ENCODE assay signal across 8 cellular contexts in the genomic region with DNA sequence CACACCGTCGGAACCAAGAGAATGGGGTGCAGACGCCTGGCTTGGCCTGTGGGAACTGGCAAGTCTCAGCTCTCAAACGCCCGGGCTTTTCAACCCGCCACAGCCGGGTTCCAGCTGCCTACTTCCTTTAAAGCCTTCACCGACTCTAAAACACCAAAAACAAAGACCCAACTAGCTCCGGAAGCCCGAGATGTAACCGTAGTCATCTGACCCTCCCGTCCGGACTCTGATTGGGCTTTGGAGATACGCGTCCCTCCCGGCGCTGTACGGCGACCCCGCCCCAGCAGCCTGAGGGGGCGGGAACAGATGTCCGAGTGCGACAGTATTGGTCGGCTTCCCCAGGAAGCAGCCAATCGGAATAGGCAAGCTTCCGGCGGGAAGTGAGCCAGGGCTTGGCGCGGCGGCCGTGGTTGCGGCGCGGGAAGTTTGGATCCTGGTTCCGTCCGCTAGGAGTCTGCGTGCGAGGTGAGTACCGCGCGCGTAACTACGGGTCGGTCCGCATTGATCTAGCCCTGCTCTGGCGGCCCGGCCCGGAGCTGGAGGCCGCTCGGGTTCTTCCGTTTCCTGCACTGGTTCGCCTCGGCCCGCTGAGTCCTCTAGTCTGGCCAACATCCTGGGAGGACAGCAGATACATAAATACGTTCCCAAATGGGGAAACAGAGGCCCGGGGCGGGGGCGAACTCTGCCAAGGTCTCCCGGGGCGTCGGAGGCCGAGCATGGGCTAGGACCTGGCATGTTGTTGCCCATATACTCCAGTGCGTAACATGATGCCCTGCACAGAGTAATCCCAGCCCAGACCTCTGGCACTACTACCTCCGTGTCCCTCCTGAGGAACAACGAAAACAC. TPM values are rescaled to one million over a fixed set of nuclear protein-coding genes. Genes with fewer than 3 reads are reported as not detected.
DNase-seq lines count a peak whose midpoint lies in the region; ATAC-seq and TF ChIP-seq lines count a peak whose summit lies in the region.

A gene (plus strand): TSS at position 371 of the 846 bp plus-strand sequence. CDS start 30,047 bp downstream, outside the sequence.

- CTCF ChIA-PET in GM10248 (lab: Yijun Ruan, JAX) (interaction anchor here (0.6 to 2.4 kb wide), 10 partner anchors 10 to 235 kb away, joined by 3 to 12 read pairs (median 4); no protein-coding TSS in a partner anchor), SK-N-SH (lab: Yijun Ruan, JAX) (interaction anchor here (1.4 to 2.1 kb wide), 4 partner anchors 69 to 216 kb away, joined by 3 to 9 read pairs (median 8); a partner anchor contains a TSS)

- peaks cover 42% of the 10 kb centered on the region for H3K79me2 ChIP-seq in SK-N-SH (ENCODE audit: insufficient read depth)

- peak within 1 kb of the TSS; percentile 81 for H3K9ac ChIP-seq in SK-N-SH

- H3K4me1 ChIP-seq in SK-N-SH (ENCODE audit: control insufficient read depth in 1 of 2, insufficient read depth in 2 of 2, low read depth in 1 of 2, low read length in 1 of 2) = peaks cover 6 to 9% of the 10 kb centered on the region in 2 experiments; a peak in 3 of 4 replicates

- peak within 1 kb of the TSS; percentile 98 for H2AFZ ChIP-seq in SK-N-SH (ENCODE audit: low read depth)

- peak within 1 kb of the TSS; percentile 82 for H3K4me2 ChIP-seq in SK-N-SH

- peak; percentile 98 for ATAC-seq in HG02571 (IDR thresholded peaks at IDR 0.05; ENCODE audit: unreplicated experiment)

- H3F3A ChIP-seq in SK-N-SH (replicated peaks; ENCODE audit: insufficient read depth) = peaks cover 12% of the 10 kb centered on the region

- no peaks in the 10 kb centered on the region for H3K9me3 ChIP-seq in SK-N-SH

- POLR2A ChIA-PET in GM10248 (lab: Yijun Ruan, JAX) = interaction anchor here (0.5 to 0.9 kb wide), 3 partner anchors 48 to 67 kb away, joined by 3 read pairs; no protein-coding TSS in a partner anchor
- POLR2A ChIA-PET in SK-N-SH (lab: Yijun Ruan, JAX) = interaction anchor here (0.6 to 1.0 kb wide), 3 partner anchors 55 to 388 kb away, joined by 3 read pairs; a partner anchor contains a TSS

- TF ChIP-seq CTCF in GM10248 (IDR thresholded peaks at IDR 0.05; ENCODE audit: control extremely low read depth, extremely low read depth, low read depth, missing control alignments) (no peak), SK-N-SH (IDR thresholded peaks at IDR 0.05) (no peak; the same call in 1 of the 2 replicates)

- peak within 1 kb of the TSS; percentile 84 to 85 for H3K27ac ChIP-seq in SK-N-SH (ENCODE audit: low read depth in 2 of 2, low read length in 1 of 2)
- H3K27ac ChIP-seq in temporal lobe (ENCODE audit: low read depth, low read length) = peak within 1 kb of the TSS; percentile 90

- no peaks in the 10 kb centered on the region for H3K9me2 ChIP-seq in SK-N-SH

- no peak for TF ChIP-seq EP300 in SK-N-SH (IDR thresholded peaks at IDR 0.05; ENCODE audit: borderline replicate concordance in 1 of 2, low read depth in 1 of 2, low read length in 1 of 2)

- no peaks in the 10 kb centered on the region for H4K20me1 ChIP-seq in SK-N-SH (ENCODE audit: insufficient read depth)

- WGBS in SK-N-SH (ENCODE audit: low lambda C conversion rate) = under 1% methylated on average over 28 of the region's 65 CpGs

- no peak for TF ChIP-seq RAD21 in SK-N-SH (IDR thresholded peaks at IDR 0.05; ENCODE audit: low read length)

- H3K4me3 ChIP-seq in SK-N-SH (ENCODE audit: low read depth in 2 of 2, low read length in 1 of 2) = peak within 1 kb of the TSS; percentile 71 to 81

- no peaks in the 10 kb centered on the region for H3K36me3 ChIP-seq in SK-N-SH (replicated peaks in 1 of 2; ENCODE audit: control insufficient read depth in 1 of 2, insufficient read depth in 2 of 2, low read length in 1 of 2)

- H3K27me3 ChIP-seq in SK-N-SH (ENCODE audit: insufficient read depth) = no peaks in the 10 kb centered on the region

- DNase-seq in GM10248 (ENCODE audit: extremely low spot score) (peak; percentile 99), NCI-H1048 (lab: John Stamatoyannopoulos, UW) (peak; percentile 97), SK-N-SH (peak; percentile 97), globus pallidus (ENCODE audit: low spot score) (peak; percentile 96), nucleus accumbens (lab: John Stamatoyannopoulos, UW) (peak; percentile 84 to 98 (median 95))
- DNase-seq in activated naive CD4-positive, alpha-beta T cell treated with anti-CD3 and anti-CD28 coated beads, Interleukin-2, amount 50 U/mL, for 16 hours = peak; percentile 94

TF ChIP-seq in SK-N-SH, 30 proteins besides CTCF, POLR2A, EP300 and RAD21 (continues in another document):
- TF ChIP-seq JUND (IDR thresholded peaks at IDR 0.05) (no peak), FOXM1 (IDR thresholded peaks at IDR 0.05; ENCODE audit: low read depth) (no peak), GATA2 (CRISPR knock-in tag; IDR thresholded peaks at IDR 0.05) (no peak), RFX5 (IDR thresholded peaks at IDR 0.05; ENCODE audit: low read length) (0 out of 2 replicates have a peak, but pooled peaks have one; percentile 74), NFIC (IDR thresholded peaks at IDR 0.05; ENCODE audit: borderline replicate concordance) (peak; percentile 50; the same call in 1 of the 2 replicates), TCF12 (IDR thresholded peaks at IDR 0.05) (no peak), EZH2phosphoT487 (IDR thresholded peaks at IDR 0.05; ENCODE audit: borderline replicate concordance, low read depth) (no peak), NRF1 (IDR thresholded peaks at IDR 0.05; ENCODE audit: low read depth, low read length) (peak; percentile 22; the same call in 1 of the 2 replicates), TAF1 (IDR thresholded peaks at IDR 0.05; ENCODE audit: borderline replicate concordance, low read depth, low read length) (peak; percentile 70), ELF1 (IDR thresholded peaks at IDR 0.05) (no peak; the same call in 1 of the 2 replicates), POLR2AphosphoS5 (IDR thresholded peaks at IDR 0.05; ENCODE audit: low read depth, low read length) (peak; percentile 89), SIN3A (IDR thresholded peaks at IDR 0.05; ENCODE audit: borderline replicate concordance, low read depth, low read length) (peak; percentile 98; the same call in 1 of the 2 replicates), FOSL2 (IDR thresholded peaks at IDR 0.05; ENCODE audit: borderline replicate concordance, low read depth) (no peak)
- TF ChIP-seq, protein P1, sequence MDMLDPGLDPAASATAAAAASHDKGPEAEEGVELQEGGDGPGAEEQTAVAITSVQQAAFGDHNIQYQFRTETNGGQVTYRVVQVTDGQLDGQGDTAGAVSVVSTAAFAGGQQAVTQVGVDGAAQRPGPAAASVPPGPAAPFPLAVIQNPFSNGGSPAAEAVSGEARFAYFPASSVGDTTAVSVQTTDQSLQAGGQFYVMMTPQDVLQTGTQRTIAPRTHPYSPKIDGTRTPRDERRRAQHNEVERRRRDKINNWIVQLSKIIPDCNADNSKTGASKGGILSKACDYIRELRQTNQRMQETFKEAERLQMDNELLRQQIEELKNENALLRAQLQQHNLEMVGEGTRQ (IDR thresholded peaks at IDR 0.05; ENCODE audit: borderline replicate concordance, low read depth, low read length) = no peak
- TF ChIP-seq, protein P2, sequence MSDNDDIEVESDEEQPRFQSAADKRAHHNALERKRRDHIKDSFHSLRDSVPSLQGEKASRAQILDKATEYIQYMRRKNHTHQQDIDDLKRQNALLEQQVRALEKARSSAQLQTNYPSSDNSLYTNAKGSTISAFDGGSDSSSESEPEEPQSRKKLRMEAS (IDR thresholded peaks at IDR 0.05; ENCODE audit: low read depth) = peak; percentile 92
- TF ChIP-seq, protein P3, sequence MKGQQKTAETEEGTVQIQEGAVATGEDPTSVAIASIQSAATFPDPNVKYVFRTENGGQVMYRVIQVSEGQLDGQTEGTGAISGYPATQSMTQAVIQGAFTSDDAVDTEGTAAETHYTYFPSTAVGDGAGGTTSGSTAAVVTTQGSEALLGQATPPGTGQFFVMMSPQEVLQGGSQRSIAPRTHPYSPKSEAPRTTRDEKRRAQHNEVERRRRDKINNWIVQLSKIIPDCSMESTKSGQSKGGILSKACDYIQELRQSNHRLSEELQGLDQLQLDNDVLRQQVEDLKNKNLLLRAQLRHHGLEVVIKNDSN (IDR thresholded peaks at IDR 0.05; ENCODE audit: borderline replicate concordance, low read depth) = peak; percentile 82; the same call in 1 of the 2 replicates
- TF ChIP-seq, protein P4, sequence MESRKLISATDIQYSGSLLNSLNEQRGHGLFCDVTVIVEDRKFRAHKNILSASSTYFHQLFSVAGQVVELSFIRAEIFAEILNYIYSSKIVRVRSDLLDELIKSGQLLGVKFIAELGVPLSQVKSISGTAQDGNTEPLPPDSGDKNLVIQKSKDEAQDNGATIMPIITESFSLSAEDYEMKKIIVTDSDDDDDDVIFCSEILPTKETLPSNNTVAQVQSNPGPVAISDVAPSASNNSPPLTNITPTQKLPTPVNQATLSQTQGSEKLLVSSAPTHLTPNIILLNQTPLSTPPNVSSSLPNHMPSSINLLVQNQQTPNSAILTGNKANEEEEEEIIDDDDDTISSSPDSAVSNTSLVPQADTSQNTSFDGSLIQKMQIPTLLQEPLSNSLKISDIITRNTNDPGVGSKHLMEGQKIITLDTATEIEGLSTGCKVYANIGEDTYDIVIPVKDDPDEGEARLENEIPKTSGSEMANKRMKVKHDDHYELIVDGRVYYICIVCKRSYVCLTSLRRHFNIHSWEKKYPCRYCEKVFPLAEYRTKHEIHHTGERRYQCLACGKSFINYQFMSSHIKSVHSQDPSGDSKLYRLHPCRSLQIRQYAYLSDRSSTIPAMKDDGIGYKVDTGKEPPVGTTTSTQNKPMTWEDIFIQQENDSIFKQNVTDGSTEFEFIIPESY (IDR thresholded peaks at IDR 0.05; ENCODE audit: borderline replicate concordance, low read depth) = no peak

RNA-seq across cellular contexts. Expression of the gene that starts here (rescaled TPM):
- polyA plus RNA-seq in SK-N-SH (2012; rRNA removed) = 2.7 and 2.9 TPM in 2 replicates
- 2.0 and 2.3 TPM in 2 replicates for polyA plus RNA-seq in SK-N-SH (2012; cell fraction: cytosol; rRNA removed)
- 2.8 and 4.2 TPM in 2 replicates for polyA plus RNA-seq in SK-N-SH (2012; cell fraction: nucleus; rRNA removed)
- 4.2 TPM for total RNA-seq in temporal lobe

Comparison
In these comparisons a context has a peak if more than half of its experiments do, and no peak if none do; other contexts are left out.
1. Peak in every context shown above with its lines: DNase-seq, ATAC-seq, H3K4me3 ChIP-seq and H3K27ac ChIP-seq.